ENCODE assay signal across 6 cellular contexts in genomic region chr12:132401982-132402381, GRCh38.
"Had no signal": no experiment of that assay in that cellular context is flagged by ENCODE, and none has a peak within 500 bp of the region (broad histone marks: within the 10 kb centered on the region; RNA-seq: fewer than 3 reads in every experiment).

No MANE protein-coding gene starts in this region.

- DNase-seq: IMR-90, KBM-7, KG1 had no signal

- H3K27ac ChIP-seq: HL-60 had no signal

- H3K4me3 ChIP-seq: K562 had no signal

- ATAC-seq: HepG2, K562 had no signal
